In the genomic region with DNA sequence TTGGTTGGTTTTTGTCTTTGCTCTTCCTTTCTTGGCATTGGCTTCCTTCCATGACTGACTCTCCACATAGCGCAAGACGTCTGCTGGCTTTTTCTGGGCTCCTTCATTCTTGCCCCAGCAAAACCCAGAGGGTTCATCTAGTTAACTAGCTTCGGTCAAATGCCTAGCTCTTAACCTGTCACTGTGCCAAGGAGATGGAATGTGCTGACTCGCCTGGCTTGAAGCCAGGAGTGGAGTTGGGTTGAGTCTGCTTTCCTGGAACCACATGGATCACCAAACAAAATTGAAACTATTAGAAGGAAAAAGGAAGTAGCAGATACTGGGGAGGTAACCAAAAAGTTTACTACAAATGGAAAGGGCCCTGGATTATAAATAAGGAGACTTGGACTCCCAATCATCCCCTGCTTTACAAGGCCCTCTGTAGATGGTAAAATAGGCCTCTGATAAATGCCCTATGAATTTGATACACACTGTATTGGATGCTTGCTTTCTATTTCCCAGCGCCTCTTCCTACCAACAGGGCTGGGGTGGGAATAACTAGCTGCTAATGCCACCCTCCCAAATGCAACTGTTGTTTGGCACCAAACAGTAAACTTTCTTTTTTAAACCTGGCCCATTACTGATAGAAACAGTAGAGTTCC, we compare ENCODE assay signal across 9 cellular contexts. TPM values are rescaled to one million over a fixed set of nuclear protein-coding genes. Genes with fewer than 3 reads are reported as not detected.
DNase-seq lines count a peak whose midpoint lies in the region; ATAC-seq, FAIRE-seq and TF ChIP-seq lines count a peak whose summit lies in the region.
"Had no signal": no experiment of that assay in that cellular context is flagged by ENCODE, and none has a peak within 500 bp of the region (broad histone marks: within the 10 kb centered on the region; RNA-seq: fewer than 3 reads in every experiment).

No MANE protein-coding gene starts in this region.

- no peaks in the 10 kb centered on the region for H3K9me3 ChIP-seq in HepG2 (ENCODE audit: low read length)

- peaks cover 72% of the 10 kb centered on the region for H3K36me3 Mint-ChIP-seq in brain

- intact Hi-C loops in HepG2 (cut with micrococcal nuclease; ENCODE audit: unreplicated experiment) = no loop called here

- TF ChIP-seq RAD21 in HepG2 (CRISPR knock-in tag; IDR thresholded peaks at IDR 0.05) = no peak

- H3K9ac ChIP-seq in HepG2 (ENCODE audit: insufficient read depth, low read depth, low read length) = no peak overlapping the region

- peaks cover 29% of the 10 kb centered on the region for H4K20me1 ChIP-seq in HepG2 (ENCODE audit: insufficient read depth, low read length)

- no peaks in the 10 kb centered on the region for H3K9me3 Mint-ChIP-seq in brain

- no peak overlapping the region for H3K4me3 Mint-ChIP-seq in brain

- no peak; a peak in 1 of 4 replicates for TF ChIP-seq EP300 in HepG2 (IDR thresholded peaks at IDR 0.05; ENCODE audit: low read depth in 2 of 2, low read length in 2 of 2)
- no peak for TF ChIP-seq EP300 in HepG2 (CRISPR knock-in tag; IDR thresholded peaks at IDR 0.05; ENCODE audit: borderline replicate concordance)

- H3K27me3 Mint-ChIP-seq in brain = no peaks in the 10 kb centered on the region

- in situ Hi-C loops in HepG2 (cut with HindIII; ENCODE audit: extremely low pct_ligation_motif_present, low pct_unique_long_range_greater_than_20kb) = no loop called here

- no TSS peak for BruUV-seq in HepG2 (replicated peaks; lab: Mats Ljungman, UMichigan)

- no peak for TF ChIP-seq POLR2A in HepG2 (IDR thresholded peaks at IDR 0.05; ENCODE audit: insufficient read depth in 1 of 2, low read depth in 2 of 2, low read length in 2 of 2)

- DNase-seq in AG08396 (ENCODE audit: low spot score) (peak; percentile 69), HuH-7 (ENCODE audit: low spot score) (peak; percentile 36), HepG2 (ENCODE audit: low spot score) (peak; percentile 68)

- peaks cover 20% of the 10 kb centered on the region for H3K4me1 Mint-ChIP-seq in brain

- no peak for ATAC-seq in HepG2
- no peak for ATAC-seq in GM18867 (IDR thresholded peaks at IDR 0.05; ENCODE audit: unreplicated experiment)
- ATAC-seq in GM19351 (IDR thresholded peaks at IDR 0.05; ENCODE audit: unreplicated experiment) = no peak
- no peak for ATAC-seq in GM21737 (IDR thresholded peaks at IDR 0.05; ENCODE audit: unreplicated experiment)
- ATAC-seq in HG03342 (IDR thresholded peaks at IDR 0.05; ENCODE audit: unreplicated experiment) = no peak

- H3K79me2 ChIP-seq in HepG2 (ENCODE audit: insufficient read depth, low read length) = peaks cover 80% of the 10 kb centered on the region

- CTCF ChIA-PET in HepG2 (lab: Yijun Ruan, JAX; ENCODE audit: low intra/inter-chr PET ratio, low total read pairs) = no interaction called here

- POLR2A ChIA-PET in HepG2 (lab: Yijun Ruan, JAX) = interaction anchor here (1.0 kb wide), 1 partner anchor 11 kb away, joined by 4 read pairs; a partner anchor contains a TSS

- no peak for TF ChIP-seq CTCF in brain (conservative IDR thresholded peaks at IDR 0.05)
- TF ChIP-seq CTCF in HepG2 (CRISPR knock-in tag; IDR thresholded peaks at IDR 0.05) = no peak

- H3K4me1 ChIP-seq in HepG2 (ENCODE audit: insufficient read depth, low read length) = peaks cover 27% of the 10 kb centered on the region

- 83% methylated on average over 5 of the region's 5 CpGs for WGBS in HepG2 (ENCODE audit: low lambda C conversion rate)

- H3K27ac ChIP-seq in HepG2 (ENCODE audit: extremely low read length, insufficient read depth, low read length) = no peak overlapping the region

- H3K4me3 ChIP-seq in HepG2 (replicated peaks in 1 of 3; ENCODE audit: insufficient read depth in 1 of 3, low read depth in 2 of 3, low read length in 3 of 3) = no peak overlapping the region

- peak; percentile 21 for FAIRE-seq in HepG2 (lab: Jason Lieb, UNC)
- FAIRE-seq: endometrium had no signal

- H2AFZ ChIP-seq in HepG2 (ENCODE audit: low read length) = no peak overlapping the region

- H3K4me2 ChIP-seq in HepG2 (ENCODE audit: low read depth, low read length) = no peak overlapping the region

- H3K36me3 ChIP-seq in HepG2 (replicated peaks in 1 of 2; ENCODE audit: control insufficient read depth in 1 of 2, insufficient read depth in 2 of 2, low read length in 2 of 2) = peaks cover 18 to 58% of the 10 kb centered on the region in 2 experiments

- H3K27me3 ChIP-seq in HepG2 (ENCODE audit: control insufficient read depth in 1 of 2, insufficient read depth in 2 of 2, low read length in 2 of 2) = no peaks in the 10 kb centered on the region; a peak in 1 of 5 replicates

- H3K27ac Mint-ChIP-seq in brain = peak overlapping the region in 3 of 5 experiments; percentile 8 to 71 (median 44)

TF ChIP-seq in HepG2, 621 proteins besides CTCF, POLR2A, EP300 and RAD21 (continues in another document):
- TF ChIP-seq MAFK (conservative IDR thresholded peaks at IDR 0.05 in 1 of 2, IDR thresholded peaks at IDR 0.05 in 1 of 2; ENCODE audit: low read length in 2 of 2) (peak; percentile 66 to 86), ZNF605 (CRISPR knock-in tag; IDR thresholded peaks at IDR 0.05) (no peak), MXI1 (IDR thresholded peaks at IDR 0.05; ENCODE audit: borderline replicate concordance, low read depth, low read length) (peak; percentile 53; the same call in 1 of the 3 replicates), ZNF614 (CRISPR knock-in tag; IDR thresholded peaks at IDR 0.05; ENCODE audit: borderline replicate concordance) (no peak)

RNA-seq across cellular contexts. Expression of a gene that starts 11.3 kb away (rescaled TPM):
- polyA plus RNA-seq in brain (ENCODE audit: insufficient read depth, low read depth, low replicate concordance) (3.4 TPM), HepG2 (2011; rRNA removed) (58.7 and 89.0 TPM in 2 replicates)
- 43.9 and 58.3 TPM in 2 replicates for total RNA-seq in HepG2 (2016; rRNA removed; fragmentation: Illumina TruSeq; extraction: Trizol)
- total RNA-seq in HepG2 (2016; cell fraction: cytosol; rRNA removed; fragmentation: Illumina TruSeq; extraction: Trizol; ENCODE audit: low read depth) = 12.6 and 16.9 TPM in 2 replicates
- 42.4 and 58.8 TPM in 2 replicates for total RNA-seq in HepG2 (2016; cell fraction: insoluble cytoplasmic fraction; rRNA removed; fragmentation: Illumina TruSeq; extraction: Trizol)
- total RNA-seq in HepG2 (2016; cell fraction: membrane; rRNA removed; fragmentation: Illumina TruSeq; extraction: Trizol) = 24.9 and 27.8 TPM in 2 replicates
- 42.9 and 45.6 TPM in 2 replicates for total RNA-seq in HepG2 (2016; cell fraction: nucleus; rRNA removed; fragmentation: Illumina TruSeq; extraction: Trizol)
- 25.9 and 33.0 TPM in 2 replicates for polyA plus RNA-seq in HepG2 (2011; cell fraction: cytosol; rRNA removed)
- 93.3 and 107 TPM in 2 replicates for polyA plus RNA-seq in HepG2 (2011; cell fraction: nucleus; rRNA removed)
- 35.2 and 39.1 TPM in 2 replicates for polyA plus RNA-seq in HepG2 (2012)
- polyA plus RNA-seq in HepG2 (2016; cell fraction: cytosol; fragmentation: Illumina TruSeq; extraction: Trizol; ENCODE audit: low read depth) = 4.8 and 5.1 TPM in 2 replicates
- 31.6 and 31.8 TPM in 2 replicates for polyA plus RNA-seq in HepG2 (2016; cell fraction: insoluble cytoplasmic fraction; fragmentation: Illumina TruSeq; extraction: Trizol; ENCODE audit: low read depth)
- polyA plus RNA-seq in HepG2 (2016; cell fraction: membrane; fragmentation: Illumina TruSeq; extraction: Trizol; ENCODE audit: low read depth) = 8.4 and 9.1 TPM in 2 replicates
- 36.3 and 37.2 TPM in 2 replicates for polyA plus RNA-seq in HepG2 (2016; cell fraction: nucleus; fragmentation: Illumina TruSeq; extraction: Trizol; ENCODE audit: insufficient read depth, low read depth)
- polyA minus RNA-seq in HepG2 (2011; rRNA and poly(A)+ RNA removed; ENCODE audit: low replicate concordance) = 20.1 and 50.7 TPM in 2 replicates
- polyA minus RNA-seq in HepG2 (2011; cell fraction: cytosol; rRNA and poly(A)+ RNA removed) = 50.6 and 52.2 TPM in 2 replicates
- polyA minus RNA-seq in HepG2 (2011; cell fraction: nucleus; rRNA and poly(A)+ RNA removed) = 154 and 172 TPM in 2 replicates

RNA-seq across cellular contexts. Expression of a gene that starts 53.7 kb away (rescaled TPM):
- not detected for polyA plus RNA-seq in brain (ENCODE audit: insufficient read depth, low read depth, low replicate concordance)
- total RNA-seq in HepG2 (2016; rRNA removed; fragmentation: Illumina TruSeq; extraction: Trizol) = 0.21 and 0.31 TPM in 2 replicates
- 0.09 and 0.10 TPM in 2 replicates for total RNA-seq in HepG2 (2016; cell fraction: cytosol; rRNA removed; fragmentation: Illumina TruSeq; extraction: Trizol; ENCODE audit: low read depth)
- 0.21 and 0.24 TPM in 2 replicates for total RNA-seq in HepG2 (2016; cell fraction: insoluble cytoplasmic fraction; rRNA removed; fragmentation: Illumina TruSeq; extraction: Trizol)
- total RNA-seq in HepG2 (2016; cell fraction: membrane; rRNA removed; fragmentation: Illumina TruSeq; extraction: Trizol) = 0.06 and 0.07 TPM in 2 replicates
- total RNA-seq in HepG2 (2016; cell fraction: nucleus; rRNA removed; fragmentation: Illumina TruSeq; extraction: Trizol) = 0.75 and 1.1 TPM in 2 replicates
- polyA plus RNA-seq in HepG2 (2011; rRNA removed) = 2.4 and 3.9 TPM in 2 replicates
- polyA plus RNA-seq in HepG2 (2011; cell fraction: cytosol; rRNA removed) = 1.0 and 1.5 TPM in 2 replicates
- 9.1 and 12.8 TPM in 2 replicates for polyA plus RNA-seq in HepG2 (2011; cell fraction: nucleus; rRNA removed)
- polyA plus RNA-seq in HepG2 (2012) = 5.6 and 9.2 TPM in 2 replicates
- polyA plus RNA-seq in HepG2 (2016; cell fraction: cytosol; fragmentation: Illumina TruSeq; extraction: Trizol; ENCODE audit: low read depth) = 0.05 and 0.07 TPM in 2 replicates
- 0.13 and 0.22 TPM in 2 replicates for polyA plus RNA-seq in HepG2 (2016; cell fraction: insoluble cytoplasmic fraction; fragmentation: Illumina TruSeq; extraction: Trizol; ENCODE audit: low read depth)
- polyA plus RNA-seq in HepG2 (2016; cell fraction: membrane; fragmentation: Illumina TruSeq; extraction: Trizol; ENCODE audit: low read depth) = 0.09 and 0.14 TPM in 2 replicates
- polyA plus RNA-seq in HepG2 (2016; cell fraction: nucleus; fragmentation: Illumina TruSeq; extraction: Trizol; ENCODE audit: insufficient read depth, low read depth) = 0.51 and 1.2 TPM in 2 replicates
- 0.21 and 2.9 TPM in 2 replicates for polyA minus RNA-seq in HepG2 (2011; rRNA and poly(A)+ RNA removed; ENCODE audit: low replicate concordance)
- 1.4 and 2.6 TPM in 2 replicates for polyA minus RNA-seq in HepG2 (2011; cell fraction: cytosol; rRNA and poly(A)+ RNA removed)
- 24.1 and 33.8 TPM in 2 replicates for polyA minus RNA-seq in HepG2 (2011; cell fraction: nucleus; rRNA and poly(A)+ RNA removed)
